ENCODE assay signal across 8 cellular contexts in genomic region chr4:2536193-2537010, GRCh38. TPM values are rescaled to one million over a fixed set of nuclear protein-coding genes. Genes with fewer than 3 reads are reported as not detected.
DNase-seq lines count a peak whose midpoint lies in the region; ATAC-seq and TF ChIP-seq lines count a peak whose summit lies in the region.

Gene FAM193A (plus strand): TSS chr4:2536647. CDS start chr4:2536916, 269 bp downstream.

- in situ Hi-C loops in ACHN (cut with HindIII; ENCODE audit: low pct_ligation_motif_present, low pct_unique_long_range_greater_than_20kb, low sequenced_read_pairs) (no loop called here), T47D (cut with HindIII; ENCODE audit: low pct_unique_long_range_greater_than_20kb, low sequenced_read_pairs) (no loop called here)

- TF ChIP-seq CTCF in VCaP (conservative IDR thresholded peaks at IDR 0.05): no peak

- peak within 1 kb of the TSS; percentile 98 for H3K4me2 ChIP-seq in skeletal muscle satellite cell (ENCODE audit: low read length)

- no peaks in the 10 kb centered on the region for H3K27me3 ChIP-seq in iPS-18a (ENCODE audit: control insufficient read depth, insufficient read depth, low read length)
- H3K27me3 ChIP-seq in skeletal muscle satellite cell (ENCODE audit: control insufficient read depth, insufficient read depth, low read length): no peaks in the 10 kb centered on the region

- H3K9ac ChIP-seq in iPS-18a (ENCODE audit: low read length) (peak within 1 kb of the TSS; percentile 87), skeletal muscle satellite cell (ENCODE audit: low read depth, low read length) (peak within 1 kb of the TSS; percentile 97)

- H3K9me3 ChIP-seq in iPS-18a (ENCODE audit: control insufficient read depth, low read depth, low read length): no peaks in the 10 kb centered on the region
- no peaks in the 10 kb centered on the region for H3K9me3 ChIP-seq in skeletal muscle satellite cell (replicated peaks; ENCODE audit: low read length)

- H3K4me3 ChIP-seq in iPS-18a (ENCODE audit: low read length) (peak within 1 kb of the TSS; percentile 85), skeletal muscle satellite cell (ENCODE audit: low read length) (peak within 1 kb of the TSS; percentile 97)

- H3K36me3 ChIP-seq in iPS-18a (ENCODE audit: control insufficient read depth, low read depth, low read length) (no peaks in the 10 kb centered on the region), skeletal muscle satellite cell (ENCODE audit: insufficient read depth, low read length) (no peaks in the 10 kb centered on the region)

- peaks cover 10% of the 10 kb centered on the region for H3K4me1 ChIP-seq in iPS-18a (ENCODE audit: control insufficient read depth, low read depth, low read length)
- H3K4me1 ChIP-seq in skeletal muscle satellite cell (ENCODE audit: control insufficient read depth, insufficient read depth, low read length): peaks cover 12% of the 10 kb centered on the region

- DNase-seq in ACHN (peak; percentile 98), NCI-H2196 treated with DMSO at 0.1 percent for 48 hours (lab: John Stamatoyannopoulos, UW; ENCODE audit: unreplicated experiment) (peak; percentile 95), T47D (ENCODE audit: low read depth in 1 of 2, low spot score in 1 of 2) (peak; percentile 77 to 99)

- peak within 1 kb of the TSS; percentile 93 for H3K27ac ChIP-seq in VCaP
- H3K27ac ChIP-seq in iPS-18a (ENCODE audit: low read length): peak within 1 kb of the TSS; percentile 75

- ATAC-seq in GM18907 (IDR thresholded peaks at IDR 0.05; ENCODE audit: unreplicated experiment) (peak; percentile 89), HG03139 (IDR thresholded peaks at IDR 0.05; ENCODE audit: unreplicated experiment) (peak; percentile 88)

RNA-seq across cellular contexts. Expression of gene FAM193A, which starts in this region (rescaled TPM):
- 14.4 and 16.4 TPM in 2 replicates for total RNA-seq in skeletal muscle satellite cell (2012; rRNA removed)

Comparison
In these comparisons a context has a peak if more than half of its experiments do, and no peak if none do; other contexts are left out.
1. Peak in every context shown above with its lines: DNase-seq, ATAC-seq, H3K4me3 ChIP-seq and H3K27ac ChIP-seq.